Comparison of ENCODE assay signal across 1 cellular context in the genomic region with DNA sequence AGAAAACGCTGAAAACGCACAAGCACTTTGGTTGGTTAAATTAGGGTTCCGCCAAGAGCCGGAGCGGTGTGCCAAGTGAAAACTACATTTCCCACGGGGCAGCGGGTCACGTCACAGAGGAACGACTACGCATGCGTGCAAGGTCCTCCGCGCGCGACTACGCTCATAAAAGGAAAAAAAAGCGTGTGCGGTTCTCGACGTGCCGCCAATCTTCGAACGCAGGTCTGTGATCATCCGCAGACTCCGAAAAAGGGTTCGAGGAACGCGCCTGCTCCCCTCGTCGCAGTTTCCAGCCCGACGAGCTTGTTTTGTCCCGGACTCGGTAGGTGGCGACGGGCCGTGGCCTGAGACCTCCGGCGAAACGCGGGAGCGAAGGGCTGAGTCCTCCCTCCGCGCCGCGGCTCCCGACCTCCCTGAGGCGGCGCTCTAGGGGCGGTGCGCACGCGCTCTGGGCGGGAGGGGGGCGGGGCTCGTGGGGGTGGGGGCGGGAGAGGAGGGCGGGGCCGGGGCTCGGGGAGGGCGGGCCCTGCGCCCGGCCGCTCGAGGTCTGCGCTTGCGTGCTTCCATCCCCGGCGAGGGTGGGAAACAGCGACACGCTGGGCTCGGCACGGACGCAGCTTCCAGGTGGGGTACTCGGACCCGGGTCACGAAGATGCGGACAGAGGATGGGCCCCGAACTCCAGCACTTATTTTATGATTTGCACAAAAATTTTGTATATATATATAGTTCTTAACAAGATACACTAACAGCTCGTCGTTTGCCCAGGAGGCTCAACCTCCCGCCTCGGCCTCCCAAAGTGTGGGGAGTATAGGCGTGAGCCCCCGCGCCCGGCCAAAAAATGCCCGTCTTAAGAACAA.
TF ChIP-seq lines count a peak whose summit lies in the region.

A gene (plus strand): TSS at position 145 of the 858 bp plus-strand sequence. CDS start 27,150 bp downstream, outside the sequence.

TF ChIP-seq in K562, 482 proteins besides CTCF, POLR2A, EP300 and RAD21 (continued from another document and continues in another):
- TF ChIP-seq, protein P1, sequence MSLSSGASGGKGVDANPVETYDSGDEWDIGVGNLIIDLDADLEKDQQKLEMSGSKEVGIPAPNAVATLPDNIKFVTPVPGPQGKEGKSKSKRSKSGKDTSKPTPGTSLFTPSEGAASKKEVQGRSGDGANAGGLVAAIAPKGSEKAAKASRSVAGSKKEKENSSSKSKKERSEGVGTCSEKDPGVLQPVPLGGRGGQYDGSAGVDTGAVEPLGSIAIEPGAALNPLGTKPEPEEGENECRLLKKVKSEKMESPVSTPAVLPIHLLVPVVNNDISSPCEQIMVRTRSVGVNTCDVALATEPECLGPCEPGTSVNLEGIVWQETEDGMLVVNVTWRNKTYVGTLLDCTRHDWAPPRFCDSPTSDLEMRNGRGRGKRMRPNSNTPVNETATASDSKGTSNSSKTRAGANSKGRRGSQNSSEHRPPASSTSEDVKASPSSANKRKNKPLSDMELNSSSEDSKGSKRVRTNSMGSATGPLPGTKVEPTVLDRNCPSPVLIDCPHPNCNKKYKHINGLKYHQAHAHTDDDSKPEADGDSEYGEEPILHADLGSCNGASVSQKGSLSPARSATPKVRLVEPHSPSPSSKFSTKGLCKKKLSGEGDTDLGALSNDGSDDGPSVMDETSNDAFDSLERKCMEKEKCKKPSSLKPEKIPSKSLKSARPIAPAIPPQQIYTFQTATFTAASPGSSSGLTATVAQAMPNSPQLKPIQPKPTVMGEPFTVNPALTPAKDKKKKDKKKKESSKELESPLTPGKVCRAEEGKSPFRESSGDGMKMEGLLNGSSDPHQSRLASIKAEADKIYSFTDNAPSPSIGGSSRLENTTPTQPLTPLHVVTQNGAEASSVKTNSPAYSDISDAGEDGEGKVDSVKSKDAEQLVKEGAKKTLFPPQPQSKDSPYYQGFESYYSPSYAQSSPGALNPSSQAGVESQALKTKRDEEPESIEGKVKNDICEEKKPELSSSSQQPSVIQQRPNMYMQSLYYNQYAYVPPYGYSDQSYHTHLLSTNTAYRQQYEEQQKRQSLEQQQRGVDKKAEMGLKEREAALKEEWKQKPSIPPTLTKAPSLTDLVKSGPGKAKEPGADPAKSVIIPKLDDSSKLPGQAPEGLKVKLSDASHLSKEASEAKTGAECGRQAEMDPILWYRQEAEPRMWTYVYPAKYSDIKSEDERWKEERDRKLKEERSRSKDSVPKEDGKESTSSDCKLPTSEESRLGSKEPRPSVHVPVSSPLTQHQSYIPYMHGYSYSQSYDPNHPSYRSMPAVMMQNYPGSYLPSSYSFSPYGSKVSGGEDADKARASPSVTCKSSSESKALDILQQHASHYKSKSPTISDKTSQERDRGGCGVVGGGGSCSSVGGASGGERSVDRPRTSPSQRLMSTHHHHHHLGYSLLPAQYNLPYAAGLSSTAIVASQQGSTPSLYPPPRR (CRISPR knock-in tag; IDR thresholded peaks at IDR 0.05; ENCODE audit: borderline replicate concordance): peak; percentile 83; the same call in 1 of the 2 replicates
- TF ChIP-seq, protein P2, sequence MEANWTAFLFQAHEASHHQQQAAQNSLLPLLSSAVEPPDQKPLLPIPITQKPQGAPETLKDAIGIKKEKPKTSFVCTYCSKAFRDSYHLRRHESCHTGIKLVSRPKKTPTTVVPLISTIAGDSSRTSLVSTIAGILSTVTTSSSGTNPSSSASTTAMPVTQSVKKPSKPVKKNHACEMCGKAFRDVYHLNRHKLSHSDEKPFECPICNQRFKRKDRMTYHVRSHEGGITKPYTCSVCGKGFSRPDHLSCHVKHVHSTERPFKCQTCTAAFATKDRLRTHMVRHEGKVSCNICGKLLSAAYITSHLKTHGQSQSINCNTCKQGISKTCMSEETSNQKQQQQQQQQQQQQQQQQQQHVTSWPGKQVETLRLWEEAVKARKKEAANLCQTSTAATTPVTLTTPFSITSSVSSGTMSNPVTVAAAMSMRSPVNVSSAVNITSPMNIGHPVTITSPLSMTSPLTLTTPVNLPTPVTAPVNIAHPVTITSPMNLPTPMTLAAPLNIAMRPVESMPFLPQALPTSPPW (CRISPR knock-in tag; IDR thresholded peaks at IDR 0.05): peak; percentile 96
- TF ChIP-seq, protein P3, sequence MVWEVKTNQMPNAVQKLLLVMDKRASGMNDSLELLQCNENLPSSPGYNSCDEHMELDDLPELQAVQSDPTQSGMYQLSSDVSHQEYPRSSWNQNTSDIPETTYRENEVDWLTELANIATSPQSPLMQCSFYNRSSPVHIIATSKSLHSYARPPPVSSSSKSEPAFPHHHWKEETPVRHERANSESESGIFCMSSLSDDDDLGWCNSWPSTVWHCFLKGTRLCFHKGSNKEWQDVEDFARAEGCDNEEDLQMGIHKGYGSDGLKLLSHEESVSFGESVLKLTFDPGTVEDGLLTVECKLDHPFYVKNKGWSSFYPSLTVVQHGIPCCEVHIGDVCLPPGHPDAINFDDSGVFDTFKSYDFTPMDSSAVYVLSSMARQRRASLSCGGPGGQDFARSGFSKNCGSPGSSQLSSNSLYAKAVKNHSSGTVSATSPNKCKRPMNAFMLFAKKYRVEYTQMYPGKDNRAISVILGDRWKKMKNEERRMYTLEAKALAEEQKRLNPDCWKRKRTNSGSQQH (CRISPR knock-in tag; IDR thresholded peaks at IDR 0.05): 0 out of 2 replicates have a peak, but pooled peaks have one; percentile 46
- peak; percentile 40; the same call in 1 of the 2 replicates for TF ChIP-seq KAT7 (CRISPR knock-in tag; IDR thresholded peaks at IDR 0.05; ENCODE audit: borderline replicate concordance)
- peak; percentile 91 for TF ChIP-seq MBD2 (IDR thresholded peaks at IDR 0.05; ENCODE audit: borderline replicate concordance, low read depth)
- TF ChIP-seq, protein P4, sequence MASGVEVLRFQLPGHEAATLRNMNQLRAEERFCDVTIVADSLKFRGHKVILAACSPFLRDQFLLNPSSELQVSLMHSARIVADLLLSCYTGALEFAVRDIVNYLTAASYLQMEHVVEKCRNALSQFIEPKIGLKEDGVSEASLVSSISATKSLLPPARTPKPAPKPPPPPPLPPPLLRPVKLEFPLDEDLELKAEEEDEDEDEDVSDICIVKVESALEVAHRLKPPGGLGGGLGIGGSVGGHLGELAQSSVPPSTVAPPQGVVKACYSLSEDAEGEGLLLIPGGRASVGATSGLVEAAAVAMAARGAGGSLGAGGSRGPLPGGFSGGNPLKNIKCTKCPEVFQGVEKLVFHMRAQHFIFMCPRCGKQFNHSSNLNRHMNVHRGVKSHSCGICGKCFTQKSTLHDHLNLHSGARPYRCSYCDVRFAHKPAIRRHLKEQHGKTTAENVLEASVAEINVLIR (CRISPR knock-in tag; IDR thresholded peaks at IDR 0.05): peak; percentile 71
- TF ChIP-seq, protein P5, sequence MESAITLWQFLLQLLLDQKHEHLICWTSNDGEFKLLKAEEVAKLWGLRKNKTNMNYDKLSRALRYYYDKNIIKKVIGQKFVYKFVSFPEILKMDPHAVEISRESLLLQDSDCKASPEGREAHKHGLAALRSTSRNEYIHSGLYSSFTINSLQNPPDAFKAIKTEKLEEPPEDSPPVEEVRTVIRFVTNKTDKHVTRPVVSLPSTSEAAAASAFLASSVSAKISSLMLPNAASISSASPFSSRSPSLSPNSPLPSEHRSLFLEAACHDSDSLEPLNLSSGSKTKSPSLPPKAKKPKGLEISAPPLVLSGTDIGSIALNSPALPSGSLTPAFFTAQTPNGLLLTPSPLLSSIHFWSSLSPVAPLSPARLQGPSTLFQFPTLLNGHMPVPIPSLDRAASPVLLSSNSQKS (CRISPR knock-in tag; IDR thresholded peaks at IDR 0.05): no peak
- TF ChIP-seq ZNF133 (CRISPR knock-in tag; IDR thresholded peaks at IDR 0.05): no peak
- TF ChIP-seq, protein P6, sequence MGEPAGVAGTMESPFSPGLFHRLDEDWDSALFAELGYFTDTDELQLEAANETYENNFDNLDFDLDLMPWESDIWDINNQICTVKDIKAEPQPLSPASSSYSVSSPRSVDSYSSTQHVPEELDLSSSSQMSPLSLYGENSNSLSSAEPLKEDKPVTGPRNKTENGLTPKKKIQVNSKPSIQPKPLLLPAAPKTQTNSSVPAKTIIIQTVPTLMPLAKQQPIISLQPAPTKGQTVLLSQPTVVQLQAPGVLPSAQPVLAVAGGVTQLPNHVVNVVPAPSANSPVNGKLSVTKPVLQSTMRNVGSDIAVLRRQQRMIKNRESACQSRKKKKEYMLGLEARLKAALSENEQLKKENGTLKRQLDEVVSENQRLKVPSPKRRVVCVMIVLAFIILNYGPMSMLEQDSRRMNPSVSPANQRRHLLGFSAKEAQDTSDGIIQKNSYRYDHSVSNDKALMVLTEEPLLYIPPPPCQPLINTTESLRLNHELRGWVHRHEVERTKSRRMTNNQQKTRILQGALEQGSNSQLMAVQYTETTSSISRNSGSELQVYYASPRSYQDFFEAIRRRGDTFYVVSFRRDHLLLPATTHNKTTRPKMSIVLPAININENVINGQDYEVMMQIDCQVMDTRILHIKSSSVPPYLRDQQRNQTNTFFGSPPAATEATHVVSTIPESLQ (CRISPR knock-in tag; IDR thresholded peaks at IDR 0.05): peak; percentile 74; the same call in 1 of the 2 replicates
- TF ChIP-seq TBP (optimal IDR thresholded peaks at IDR 0.05; ENCODE audit: low read depth, low read length): peak; percentile 84
- peak in 1 of 2 experiments; percentile 81; a peak in 1 of 4 replicates for TF ChIP-seq KDM4B (IDR thresholded peaks at IDR 0.05; ENCODE audit: borderline replicate concordance in 2 of 2, low read depth in 1 of 2)
- peak; percentile 79 for TF ChIP-seq TAF1 (IDR thresholded peaks at IDR 0.05; ENCODE audit: control insufficient read depth, extremely low read depth, insufficient read depth, low read length, severe bottlenecking)
- no peak for TF ChIP-seq BMI1 (IDR thresholded peaks at IDR 0.05; ENCODE audit: low read length)
- TF ChIP-seq ZNF143 (CRISPR knock-in tag; IDR thresholded peaks at IDR 0.05): peak; percentile 89
- peak; percentile 76 for TF ChIP-seq CTBP1 (IDR thresholded peaks at IDR 0.05; ENCODE audit: borderline replicate concordance)
- TF ChIP-seq JUND (IDR thresholded peaks at IDR 0.05; ENCODE audit: borderline replicate concordance, low read depth, low read length): 0 out of 2 replicates have a peak, but pooled peaks have one; percentile 1
- TF ChIP-seq JUND (tag; IDR thresholded peaks at IDR 0.05; ENCODE audit: borderline replicate concordance, low read depth, low read length): no peak; the same call in 2 of the 3 replicates
- TF ChIP-seq, protein P7, sequence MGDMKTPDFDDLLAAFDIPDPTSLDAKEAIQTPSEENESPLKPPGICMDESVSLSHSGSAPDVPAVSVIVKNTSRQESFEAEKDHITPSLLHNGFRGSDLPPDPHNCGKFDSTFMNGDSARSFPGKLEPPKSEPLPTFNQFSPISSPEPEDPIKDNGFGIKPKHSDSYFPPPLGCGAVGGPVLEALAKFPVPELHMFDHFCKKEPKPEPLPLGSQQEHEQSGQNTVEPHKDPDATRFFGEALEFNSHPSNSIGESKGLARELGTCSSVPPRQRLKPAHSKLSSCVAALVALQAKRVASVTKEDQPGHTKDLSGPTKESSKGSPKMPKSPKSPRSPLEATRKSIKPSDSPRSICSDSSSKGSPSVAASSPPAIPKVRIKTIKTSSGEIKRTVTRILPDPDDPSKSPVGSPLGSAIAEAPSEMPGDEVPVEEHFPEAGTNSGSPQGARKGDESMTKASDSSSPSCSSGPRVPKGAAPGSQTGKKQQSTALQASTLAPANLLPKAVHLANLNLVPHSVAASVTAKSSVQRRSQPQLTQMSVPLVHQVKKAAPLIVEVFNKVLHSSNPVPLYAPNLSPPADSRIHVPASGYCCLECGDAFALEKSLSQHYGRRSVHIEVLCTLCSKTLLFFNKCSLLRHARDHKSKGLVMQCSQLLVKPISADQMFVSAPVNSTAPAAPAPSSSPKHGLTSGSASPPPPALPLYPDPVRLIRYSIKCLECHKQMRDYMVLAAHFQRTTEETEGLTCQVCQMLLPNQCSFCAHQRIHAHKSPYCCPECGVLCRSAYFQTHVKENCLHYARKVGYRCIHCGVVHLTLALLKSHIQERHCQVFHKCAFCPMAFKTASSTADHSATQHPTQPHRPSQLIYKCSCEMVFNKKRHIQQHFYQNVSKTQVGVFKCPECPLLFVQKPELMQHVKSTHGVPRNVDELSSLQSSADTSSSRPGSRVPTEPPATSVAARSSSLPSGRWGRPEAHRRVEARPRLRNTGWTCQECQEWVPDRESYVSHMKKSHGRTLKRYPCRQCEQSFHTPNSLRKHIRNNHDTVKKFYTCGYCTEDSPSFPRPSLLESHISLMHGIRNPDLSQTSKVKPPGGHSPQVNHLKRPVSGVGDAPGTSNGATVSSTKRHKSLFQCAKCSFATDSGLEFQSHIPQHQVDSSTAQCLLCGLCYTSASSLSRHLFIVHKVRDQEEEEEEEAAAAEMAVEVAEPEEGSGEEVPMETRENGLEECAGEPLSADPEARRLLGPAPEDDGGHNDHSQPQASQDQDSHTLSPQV (IDR thresholded peaks at IDR 0.05): peak; percentile 53; the same call in 1 of the 2 replicates
- TF ChIP-seq, protein P8, sequence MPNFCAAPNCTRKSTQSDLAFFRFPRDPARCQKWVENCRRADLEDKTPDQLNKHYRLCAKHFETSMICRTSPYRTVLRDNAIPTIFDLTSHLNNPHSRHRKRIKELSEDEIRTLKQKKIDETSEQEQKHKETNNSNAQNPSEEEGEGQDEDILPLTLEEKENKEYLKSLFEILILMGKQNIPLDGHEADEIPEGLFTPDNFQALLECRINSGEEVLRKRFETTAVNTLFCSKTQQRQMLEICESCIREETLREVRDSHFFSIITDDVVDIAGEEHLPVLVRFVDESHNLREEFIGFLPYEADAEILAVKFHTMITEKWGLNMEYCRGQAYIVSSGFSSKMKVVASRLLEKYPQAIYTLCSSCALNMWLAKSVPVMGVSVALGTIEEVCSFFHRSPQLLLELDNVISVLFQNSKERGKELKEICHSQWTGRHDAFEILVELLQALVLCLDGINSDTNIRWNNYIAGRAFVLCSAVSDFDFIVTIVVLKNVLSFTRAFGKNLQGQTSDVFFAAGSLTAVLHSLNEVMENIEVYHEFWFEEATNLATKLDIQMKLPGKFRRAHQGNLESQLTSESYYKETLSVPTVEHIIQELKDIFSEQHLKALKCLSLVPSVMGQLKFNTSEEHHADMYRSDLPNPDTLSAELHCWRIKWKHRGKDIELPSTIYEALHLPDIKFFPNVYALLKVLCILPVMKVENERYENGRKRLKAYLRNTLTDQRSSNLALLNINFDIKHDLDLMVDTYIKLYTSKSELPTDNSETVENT (CRISPR knock-in tag; IDR thresholded peaks at IDR 0.05): peak; percentile 98
- TF ChIP-seq, protein P9, sequence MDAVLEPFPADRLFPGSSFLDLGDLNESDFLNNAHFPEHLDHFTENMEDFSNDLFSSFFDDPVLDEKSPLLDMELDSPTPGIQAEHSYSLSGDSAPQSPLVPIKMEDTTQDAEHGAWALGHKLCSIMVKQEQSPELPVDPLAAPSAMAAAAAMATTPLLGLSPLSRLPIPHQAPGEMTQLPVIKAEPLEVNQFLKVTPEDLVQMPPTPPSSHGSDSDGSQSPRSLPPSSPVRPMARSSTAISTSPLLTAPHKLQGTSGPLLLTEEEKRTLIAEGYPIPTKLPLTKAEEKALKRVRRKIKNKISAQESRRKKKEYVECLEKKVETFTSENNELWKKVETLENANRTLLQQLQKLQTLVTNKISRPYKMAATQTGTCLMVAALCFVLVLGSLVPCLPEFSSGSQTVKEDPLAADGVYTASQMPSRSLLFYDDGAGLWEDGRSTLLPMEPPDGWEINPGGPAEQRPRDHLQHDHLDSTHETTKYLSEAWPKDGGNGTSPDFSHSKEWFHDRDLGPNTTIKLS (IDR thresholded peaks at IDR 0.05; ENCODE audit: borderline replicate concordance, low read depth): peak; percentile 89
- TF ChIP-seq, protein P10, sequence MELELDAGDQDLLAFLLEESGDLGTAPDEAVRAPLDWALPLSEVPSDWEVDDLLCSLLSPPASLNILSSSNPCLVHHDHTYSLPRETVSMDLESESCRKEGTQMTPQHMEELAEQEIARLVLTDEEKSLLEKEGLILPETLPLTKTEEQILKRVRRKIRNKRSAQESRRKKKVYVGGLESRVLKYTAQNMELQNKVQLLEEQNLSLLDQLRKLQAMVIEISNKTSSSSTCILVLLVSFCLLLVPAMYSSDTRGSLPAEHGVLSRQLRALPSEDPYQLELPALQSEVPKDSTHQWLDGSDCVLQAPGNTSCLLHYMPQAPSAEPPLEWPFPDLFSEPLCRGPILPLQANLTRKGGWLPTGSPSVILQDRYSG (tag; conservative IDR thresholded peaks at IDR 0.05; ENCODE audit: low read depth): 0 out of 2 replicates have a peak, but pooled peaks have one; percentile 22
- TF ChIP-seq L3MBTL2 (IDR thresholded peaks at IDR 0.05): peak; percentile 91
- peak; percentile 90 for TF ChIP-seq ZFX (CRISPR knock-in tag; IDR thresholded peaks at IDR 0.05)
- TF ChIP-seq ZNF175 (CRISPR knock-in tag; IDR thresholded peaks at IDR 0.05; ENCODE audit: low read depth): 0 out of 2 replicates have a peak, but pooled peaks have one; percentile 44
